Comparison of ENCODE assay signal across 19 cellular contexts in genomic region chr14:81343166-81343565, GRCh38. TPM values are rescaled to one million over a fixed set of nuclear protein-coding genes. Genes with fewer than 3 reads are reported as not detected.
"Had no signal": no experiment of that assay in that cellular context is flagged by ENCODE, and none has a peak within 500 bp of the region (broad histone marks: within the 10 kb centered on the region; RNA-seq: fewer than 3 reads in every experiment).

No MANE protein-coding gene starts in this region.

- ATAC-seq: activated CD4-positive, CD25-positive, alpha-beta regulatory T cell treated with anti-CD3 and anti-CD28 coated beads, Interleukin-2, amount 50 U/mL, for 24 hours; T-cell had no signal

- H3K4me3 ChIP-seq: prostate gland, stomach, testis, upper lobe of right lung had no signal

- H3K27ac ChIP-seq: prostate gland, stomach, testis, upper lobe of right lung had no signal

- DNase-seq: activated CD4-positive, alpha-beta T cell treated with anti-CD3 and anti-CD28 coated beads, Interleukin-2, amount 50 U/mL, for 1 hour; activated CD8-positive, alpha-beta memory T cell treated with anti-CD3 and anti-CD28 coated beads for 24 hours; activated naive CD4-positive, alpha-beta T cell; activated naive CD8-positive, alpha-beta T cell treated with anti-CD3 and anti-CD28 coated beads, Interleukin-2, amount 10 ng/mL, durations not matched to agents 7 days and 5 days; erythroblast; kidney; mesendoderm; nephron progenitor cell; occipital lobe; stimulated activated CD4-positive, alpha-beta T cell treated with anti-CD3 and anti-CD28 coated beads, Interleukin-12 subunit alpha, Interleukin-12 subunit beta, amount 100 ng/mL, for 4 hours; stimulated activated CD4-positive, alpha-beta T cell treated with anti-CD3 and anti-CD28 coated beads, Interleukin-2, amount 100 ng/mL, for 24 hours; stomach; T-cell; T-helper 9 cell; testis; upper lobe of right lung had no signal

RNA-seq across cellular contexts. Expression of gene STON2, which starts 57.0 kb away (rescaled TPM):
- total RNA-seq: activated naive CD8-positive, alpha-beta T cell treated with anti-CD3 and anti-CD28 coated beads, Interleukin-2, amount 10 ng/mL, durations not matched to agents 7 days and 5 days; chondrocyte had no signal
